24 cellular contexts compared by ENCODE assay signal in the genomic region with DNA sequence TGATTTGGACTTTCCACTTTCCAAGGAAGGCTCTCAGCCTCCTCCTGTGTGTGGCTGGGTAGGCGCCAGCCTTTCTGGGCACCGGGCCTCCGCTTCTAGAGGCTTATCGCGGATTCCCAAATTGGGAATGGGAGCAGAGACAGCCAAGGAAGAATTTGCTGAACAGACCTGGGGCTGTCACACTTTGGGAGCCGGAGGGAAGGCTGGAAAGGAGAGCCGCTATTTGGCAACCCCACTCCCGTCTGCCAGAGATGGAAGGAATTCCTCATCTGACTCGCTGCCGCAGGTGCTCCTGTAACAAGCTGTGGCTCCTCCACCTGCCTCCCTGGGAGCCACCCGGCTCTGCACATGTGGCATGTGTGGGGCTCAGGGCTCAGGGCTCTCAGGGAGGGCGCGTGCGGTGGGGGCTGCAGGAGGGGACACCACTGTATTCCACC. TPM values are rescaled to one million over a fixed set of nuclear protein-coding genes. Genes with fewer than 3 reads are reported as not detected.
A peak's percentile ranks its signal among the peaks of the same experiment; 100 is the strongest.
DNase-seq lines count a peak whose midpoint lies in the region; ATAC-seq and TF ChIP-seq lines count a peak whose summit lies in the region.
"Had no signal": no experiment of that assay in that cellular context is flagged by ENCODE, and none has a peak within 500 bp of the region (broad histone marks: within the 10 kb centered on the region; RNA-seq: fewer than 3 reads in every experiment).

No MANE protein-coding gene starts in this region.

- POLR2A ChIA-PET in OCI-LY7 (lab: Charles Lee): no interaction called here

- H3K36me3 ChIP-seq in OCI-LY7 (ENCODE audit: insufficient read depth, low read length): no peaks in the 10 kb centered on the region
- H3K36me3 ChIP-seq: BLaER1 treated with 17β-estradiol and CSF1 and Interleukin-3, amounts not matched to agents 10 nM and 100 nM; SJCRH30 had no signal

- CTCF ChIA-PET in OCI-LY7 (lab: Charles Lee; ENCODE audit: unreplicated experiment): no interaction called here

- no peak overlapping the region for H3K27ac Mint-ChIP-seq in activated naive CD4-positive, alpha-beta T cell treated with anti-CD3 and anti-CD28 coated beads, Interleukin-2, amount 50 U/mL, for 72 hours
- H3K27ac Mint-ChIP-seq: CD4-positive, alpha-beta memory T cell; HFFc6 had no signal

- H3K9me3 Mint-ChIP-seq in activated naive CD4-positive, alpha-beta T cell treated with anti-CD3 and anti-CD28 coated beads, Interleukin-2, amount 50 U/mL, for 72 hours: no peaks in the 10 kb centered on the region
- H3K9me3 Mint-ChIP-seq: CD4-positive, alpha-beta memory T cell; H9; HFFc6 had no signal

- H2AFZ ChIP-seq in OCI-LY7 (ENCODE audit: low read length): no peak overlapping the region
- H2AFZ ChIP-seq: GM23248 had no signal

- no TSS peak for BruUV-seq in OCI-LY7 (replicated peaks; lab: Mats Ljungman, UMichigan)

- DNase-seq in DMS 273 (lab: John Stamatoyannopoulos, UW; ENCODE audit: unreplicated experiment): peak; percentile 51
- no peak for DNase-seq in DMS 273 treated with DMSO at 0.1 percent for 48 hours (lab: John Stamatoyannopoulos, UW)
- peak; percentile 85 for DNase-seq in G401 (ENCODE audit: low spot score)
- peak; percentile 46 for DNase-seq in fibroblast of the aortic adventitia (ENCODE audit: low read depth)
- peak; percentile 42 for DNase-seq in middle frontal gyrus (ENCODE audit: extremely low spot score, low spot score)
- no peak for DNase-seq in KG1 (lab: John Stamatoyannopoulos, UW)
- no peak for DNase-seq in activated naive CD4-positive, alpha-beta T cell treated with anti-CD3 and anti-CD28 coated beads, Interleukin-2, amount 50 U/mL, for 72 hours (ENCODE audit: low spot score in 2 of 2)
- DNase-seq in OCI-LY7 (ENCODE audit: low spot score): no peak
- DNase-seq: Caco-2; CD4-positive, alpha-beta memory T cell; DMS153; GM23248; H9; HFFc6; IMR-90; NCI-H1105; NCI-H146; NCI-H2081; NCI-H69; NK-92 treated with Interleukin-12 subunit alpha and Interleukin-12 subunit beta, amount 100 ng/mL, for 24 hours; SJCRH30 had no signal

- no peaks in the 10 kb centered on the region for H3K9me2 ChIP-seq in OCI-LY7 (ENCODE audit: insufficient read depth, low read length)

- H3K27ac ChIP-seq in OCI-LY7 (ENCODE audit: low read depth, low read length, poor library complexity, severe bottlenecking): no peak overlapping the region
- H3K27ac ChIP-seq: 22Rv1; BLaER1 treated with 17β-estradiol and CSF1 and Interleukin-3, amounts not matched to agents 10 nM and 100 nM; GM23248; SJCRH30 had no signal

- no peak overlapping the region for H3K4me3 ChIP-seq in fibroblast of the aortic adventitia (ENCODE audit: low read depth, low read length)
- no peak overlapping the region for H3K4me3 ChIP-seq in OCI-LY7 (ENCODE audit: low read depth, low read length, poor library complexity, severe bottlenecking)
- H3K4me3 ChIP-seq: BLaER1 treated with 17β-estradiol and CSF1 and Interleukin-3, amounts not matched to agents 10 nM and 100 nM; GM23248; SJCRH30 had no signal

- H3K4me2 ChIP-seq in OCI-LY7 (ENCODE audit: low read length): no peak overlapping the region
- H3K4me2 ChIP-seq: BLaER1 treated with 17β-estradiol and CSF1 and Interleukin-3, amounts not matched to agents 10 nM and 100 nM had no signal

- H3K79me2 ChIP-seq in OCI-LY7 (ENCODE audit: insufficient read depth, low read depth, low read length): no peaks in the 10 kb centered on the region

- H3K36me3 Mint-ChIP-seq in activated naive CD4-positive, alpha-beta T cell treated with anti-CD3 and anti-CD28 coated beads, Interleukin-2, amount 50 U/mL, for 72 hours: no peaks in the 10 kb centered on the region
- H3K36me3 Mint-ChIP-seq: CD4-positive, alpha-beta memory T cell had no signal

- H4K20me1 ChIP-seq in OCI-LY7 (ENCODE audit: insufficient read depth, low read length): no peaks in the 10 kb centered on the region
- H4K20me1 ChIP-seq: BLaER1 treated with 17β-estradiol and CSF1 and Interleukin-3, amounts not matched to agents 10 nM and 100 nM had no signal

- no peak for TF ChIP-seq CTCF in fibroblast of the aortic adventitia (IDR thresholded peaks at IDR 0.05; ENCODE audit: insufficient read depth, low read length)
- TF ChIP-seq CTCF in OCI-LY7 (conservative IDR thresholded peaks at IDR 0.05; ENCODE audit: low read length): no peak

- no peaks in the 10 kb centered on the region for H3K9me3 ChIP-seq in OCI-LY7 (ENCODE audit: low read length)
- H3K9me3 ChIP-seq: Caco-2, SJCRH30 had no signal

- intact Hi-C loops in OCI-LY7 (cut with micrococcal nuclease; ENCODE audit: unreplicated experiment): no loop called here

- ATAC-seq in activated naive CD4-positive, alpha-beta T cell treated with anti-CD3 and anti-CD28 coated beads, Interleukin-2, amount 50 U/mL, for 72 hours: no peak
- ATAC-seq: Panc1 had no signal

- in situ Hi-C loops in G401 (cut with HindIII; ENCODE audit: low sequenced_read_pairs): no loop called here

- H3K4me1 ChIP-seq in OCI-LY7 (ENCODE audit: insufficient read depth, low read length, poor library complexity, severe bottlenecking): peaks cover 35% of the 10 kb centered on the region
- H3K4me1 ChIP-seq: SJCRH30 had no signal

RNA-seq across cellular contexts. Expression of a gene that starts 50.8 kb away (rescaled TPM):
- total RNA-seq in G401 (2014; rRNA removed; shearing (Covaris generic)): 0.78 and 0.86 TPM in 2 replicates
- total RNA-seq in fibroblast of the aortic adventitia (ENCODE audit: low replicate concordance) (0.98 and 1.2 TPM in 2 replicates), OCI-LY7 (2022) (not detected in 2 replicates)
- 1 to 10 TPM in 1 of 2 donors, under 1 TPM in 1; 0.41 to 1.8 TPM for total RNA-seq in activated naive CD4-positive, alpha-beta T cell treated with anti-CD3 and anti-CD28 coated beads, Interleukin-2, amount 50 U/mL, for 72 hours
- total RNA-seq in OCI-LY7 (2014; rRNA removed; shearing (Covaris generic)): 0.26 TPM in 1 of 2 replicates, not detected in the other
- total RNA-seq: SJCRH30 had no signal

Comparison
In these comparisons a context has a peak if more than half of its experiments do, and no peak if none do; other contexts are left out.
1. DNase-seq: peak in DMS 273 (single experiment), G401 (single experiment), fibroblast of the aortic adventitia (single experiment) and middle frontal gyrus (single experiment); none in DMS 273 treated with DMSO at 0.1 percent for 48 hours (single experiment), KG1 (single experiment), activated naive CD4-positive, alpha-beta T cell treated with anti-CD3 and anti-CD28 coated beads, Interleukin-2, amount 50 U/mL, for 72 hours (0 of 2) and OCI-LY7 (single experiment).